8 cellular contexts compared by ENCODE assay signal in the genomic region with DNA sequence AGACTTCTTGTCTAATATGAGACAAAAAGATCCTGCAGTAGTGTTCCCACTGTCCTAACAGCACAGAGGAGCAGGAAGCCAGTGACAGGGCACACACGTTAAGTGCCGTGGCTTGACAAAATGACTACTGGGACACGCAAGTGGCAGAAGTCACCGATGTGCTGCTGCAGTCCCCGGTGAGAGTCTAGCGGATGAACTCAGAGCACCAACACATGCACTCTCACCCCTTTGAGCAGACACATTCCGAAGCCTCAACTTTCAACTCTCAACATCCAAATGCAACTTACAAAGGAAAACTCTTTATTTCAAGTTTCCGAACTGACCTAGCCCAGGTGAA. TPM values are rescaled to one million over a fixed set of nuclear protein-coding genes. Genes with fewer than 3 reads are reported as not detected.
DNase-seq lines count a peak whose midpoint lies in the region; ATAC-seq and TF ChIP-seq lines count a peak whose summit lies in the region.

No MANE protein-coding gene starts in this region.

- H4K8ac ChIP-seq in IMR-90 (ENCODE audit: low read depth in 2 of 2, low read length in 2 of 2), result peak overlapping the region; percentile 85 to 86; a peak in 2 of 4 replicates

- H3K36me3 Mint-ChIP-seq in central memory CD8-positive, alpha-beta T cell (ENCODE audit: insufficient read depth), result peaks cover 3% of the 10 kb centered on the region

- H3K9me3 ChIP-seq in BLaER1 treated with 17β-estradiol and CSF1 and Interleukin-3, amounts not matched to agents 10 nM and 100 nM (replicated peaks in 1 of 11), result peaks cover 0 to 18% (median 10%) of the 10 kb centered on the region in 11 experiments; a peak in 13 of 22 replicates
- H3K9me3 ChIP-seq in IMR-90 (ENCODE audit: control insufficient read depth, insufficient read depth, low read length), result no peaks in the 10 kb centered on the region
- H3K9me3 ChIP-seq in liver (ENCODE audit: control insufficient read depth in 4 of 4, low read length in 3 of 4), result no peaks in the 10 kb centered on the region
- H3K9me3 ChIP-seq in testis, result no peaks in the 10 kb centered on the region

- H2AFZ ChIP-seq in IMR-90 (replicated peaks; ENCODE audit: low read length, poor library complexity), result peak overlapping the region; percentile 89

- H3K4me3 ChIP-seq in BLaER1 treated with 17β-estradiol and CSF1 and Interleukin-3, amounts not matched to agents 10 nM and 100 nM, result peak overlapping the region in 8 of 10 experiments; percentile 25 to 56 (median 42); a peak in 12 of 20 replicates
- peak overlapping the region; percentile 89 for H3K4me3 ChIP-seq in IMR-90 (ENCODE audit: insufficient read depth, low read depth, low read length)
- peak overlapping the region; percentile 59 to 94 (median 88) for H3K4me3 ChIP-seq in liver (ENCODE audit: low read depth in 1 of 3, low read length in 3 of 3)
- peak overlapping the region; percentile 69 to 82 for H3K4me3 ChIP-seq in testis

- peaks cover 5 to 13% of the 10 kb centered on the region in 2 experiments for H3K79me1 ChIP-seq in IMR-90 (ENCODE audit: low read depth in 1 of 2, low read length in 2 of 2)

- CTCF ChIA-PET in IMR-90 (lab: Yijun Ruan, JAX), result no interaction called here

- TF ChIP-seq RAD21 in IMR-90 (IDR thresholded peaks at IDR 0.05; ENCODE audit: low read length) (no peak), liver (IDR thresholded peaks at IDR 0.05) (no peak)

- peak overlapping the region; percentile 46 for H2AK9ac ChIP-seq in IMR-90 (replicated peaks; ENCODE audit: low read depth, low read length, poor library complexity)

- peak; percentile 13 for ATAC-seq in IMR-90 (ENCODE audit: low read depth)
- no peak for ATAC-seq in central memory CD8-positive, alpha-beta T cell (replicated peaks; ENCODE audit: extremely low read depth, poor library complexity, severe bottlenecking)

- no peak overlapping the region for H3K27ac ChIP-seq in BLaER1 treated with 17β-estradiol and CSF1 and Interleukin-3, amounts not matched to agents 10 nM and 100 nM
- H3K27ac ChIP-seq in IMR-90 (ENCODE audit: insufficient read depth, low read length) (peak overlapping the region; percentile 89), liver (ENCODE audit: low read depth in 1 of 2, low read length in 2 of 2) (peak overlapping the region; percentile 68 to 88), testis (peak overlapping the region; percentile 81 to 93)

- H3K18ac ChIP-seq in IMR-90 (ENCODE audit: low read depth, low read length), result peak overlapping the region; percentile 95

- peak overlapping the region; percentile 80 for H2BK15ac ChIP-seq in IMR-90 (ENCODE audit: low read depth, low read length)

- peak overlapping the region; percentile 63 for H4K5ac ChIP-seq in IMR-90 (ENCODE audit: low read depth, low read length)

- H3K27me3 Mint-ChIP-seq in central memory CD8-positive, alpha-beta T cell, result peaks cover 83% of the 10 kb centered on the region

- peak overlapping the region; percentile 81 for H3K4ac ChIP-seq in IMR-90 (ENCODE audit: low read depth, low read length)

- no peaks in the 10 kb centered on the region for H3K9me3 Mint-ChIP-seq in central memory CD8-positive, alpha-beta T cell

- peak overlapping the region; percentile 91 for H2BK120ac ChIP-seq in IMR-90 (ENCODE audit: low read depth, low read length)

- no TSS peak for BruUV-seq in IMR-90 (replicated peaks; lab: Mats Ljungman, UMichigan)

- no peak for TF ChIP-seq POLR2A in IMR-90 (IDR thresholded peaks at IDR 0.05; ENCODE audit: low read depth, low read length)
- no peak for TF ChIP-seq POLR2A in testis (IDR thresholded peaks at IDR 0.05)

- 0% methylated on average over 3 of the region's 8 CpGs; no CpG with 5 or more reads in 1 of the 2 experiments for WGBS in IMR-90 (ENCODE audit: extremely low coverage in 2 of 2, insufficient read length in 1 of 2), 2 experiments
- WGBS in liver, result 5% methylated on average over 8 of the region's 8 CpGs
- 0 to 1% methylated on average over 8 of the region's 8 CpGs for WGBS in testis, 2 donors

- dilution Hi-C loops in IMR-90 (cut with HindIII; ENCODE audit: low sequenced_read_pairs, unreplicated experiment), result no loop called here

- peak overlapping the region; percentile 99 for H3K23ac ChIP-seq in IMR-90 (ENCODE audit: low read depth, low read length)

- no peaks in the 10 kb centered on the region for H3K36me3 ChIP-seq in BLaER1 treated with 17β-estradiol and CSF1 and Interleukin-3, amounts not matched to agents 10 nM and 100 nM
- peaks cover 7% of the 10 kb centered on the region; the same call in 1 of the 2 replicates for H3K36me3 ChIP-seq in IMR-90 (ENCODE audit: control insufficient read depth, insufficient read depth, low read length)
- no peaks in the 10 kb centered on the region for H3K36me3 ChIP-seq in liver (ENCODE audit: control insufficient read depth in 4 of 4, insufficient read depth in 3 of 4, low read depth in 1 of 4, low read length in 3 of 4)
- H3K36me3 ChIP-seq in testis (ENCODE audit: low read depth, missing control alignments), result no peaks in the 10 kb centered on the region

- intact Hi-C loops in IMR-90 (cut with micrococcal nuclease), result loop anchor here (2.0 to 5.0 kb wide), 2 partner anchors 36 to 71 kb away; no protein-coding TSS in a partner anchor
- intact Hi-C loops in testis (cut with DNase I; ENCODE audit: low total_unique reads), result no loop called here

- H3K27me3 ChIP-seq in BLaER1 treated with 17β-estradiol and CSF1 and Interleukin-3, amounts not matched to agents 10 nM and 100 nM, result peaks cover 28 to 40% (median 35%) of the 10 kb centered on the region in 11 experiments
- H3K27me3 ChIP-seq in IMR-90 (ENCODE audit: control insufficient read depth, insufficient read depth, low read length) (no peaks in the 10 kb centered on the region), liver (ENCODE audit: control insufficient read depth in 4 of 4, insufficient read depth in 4 of 4, low read length in 3 of 4) (no peaks in the 10 kb centered on the region), testis (no peaks in the 10 kb centered on the region)

- H3K4me2 ChIP-seq in BLaER1 treated with 17β-estradiol and CSF1 and Interleukin-3, amounts not matched to agents 10 nM and 100 nM, result peak overlapping the region; percentile 24 to 85 (median 70); a peak in 19 of 22 replicates
- peak overlapping the region; percentile 97 for H3K4me2 ChIP-seq in IMR-90 (ENCODE audit: low read depth, low read length)

- DNase-seq in IMR-90 (no peak), testis (peak; percentile 15), SKM-1 treated with dmso at 0.1 percent for 144 hours (lab: John Stamatoyannopoulos, UW; ENCODE audit: unreplicated experiment) (no peak), NCI-H526 treated with DMSO at 0.1 percent for 48 hours (lab: John Stamatoyannopoulos, UW) (no peak)
- DNase-seq in central memory CD8-positive, alpha-beta T cell (ENCODE audit: low spot score in 2 of 2), result no peak
- DNase-seq in activated effector memory CD4-positive, alpha-beta T cell treated with anti-CD3 and anti-CD28 coated beads, Interleukin-2, amount 50 U/mL, for 16 hours, result no peak

- POLR2A ChIA-PET in IMR-90 (lab: Charles Lee; ENCODE audit: unreplicated experiment), result interaction anchor here (0.9 kb wide), 1 partner anchor 36 kb away, joined by 4 read pairs; no protein-coding TSS in a partner anchor

- H3K9me1 ChIP-seq in IMR-90 (ENCODE audit: insufficient read depth, low read length), result no peaks in the 10 kb centered on the region; the same call in 1 of the 2 replicates

- H4K91ac ChIP-seq in IMR-90 (ENCODE audit: insufficient read depth, low read depth, low read length), result peak overlapping the region; percentile 90

- peaks cover 15% of the 10 kb centered on the region for H3K4me1 Mint-ChIP-seq in central memory CD8-positive, alpha-beta T cell

- in situ Hi-C loops in IMR-90 (cut with MboI; ENCODE audit: low sequenced_read_pairs), result no loop called here

- no peak for TF ChIP-seq CTCF in IMR-90 (conservative IDR thresholded peaks at IDR 0.05; ENCODE audit: low read depth, low read length)
- no peak for TF ChIP-seq CTCF in liver (IDR thresholded peaks at IDR 0.05; ENCODE audit: low read depth, low read length, missing input control)
- TF ChIP-seq CTCF in testis (IDR thresholded peaks at IDR 0.05), result no peak

- peak overlapping the region; percentile 87 for H3K14ac ChIP-seq in IMR-90 (replicated peaks; ENCODE audit: low read depth, low read length)

- no peak overlapping the region for H3K27ac Mint-ChIP-seq in central memory CD8-positive, alpha-beta T cell (ENCODE audit: low read depth)

- no peak overlapping the region for H3K9ac ChIP-seq in BLaER1 treated with 17β-estradiol and CSF1 and Interleukin-3, amounts not matched to agents 10 nM and 100 nM
- H3K9ac ChIP-seq in IMR-90 (ENCODE audit: low read depth, low read length), result peak overlapping the region; percentile 99
- H3K9ac ChIP-seq in liver (ENCODE audit: low read depth in 1 of 2, low read length in 2 of 2), result peak overlapping the region; percentile 57 to 77

- H3K4me1 ChIP-seq in BLaER1 treated with 17β-estradiol and CSF1 and Interleukin-3, amounts not matched to agents 10 nM and 100 nM, result peaks cover 0 to 9% (median 2%) of the 10 kb centered on the region in 10 experiments; a peak in 5 of 20 replicates
- H3K4me1 ChIP-seq in IMR-90 (ENCODE audit: control insufficient read depth, insufficient read depth, low read length) (peaks cover 6% of the 10 kb centered on the region), liver (ENCODE audit: control insufficient read depth in 4 of 4, insufficient read depth in 4 of 4, low read length in 3 of 4) (peaks cover 0 to 18% (median 5%) of the 10 kb centered on the region in 4 donors), testis (peaks cover 18% of the 10 kb centered on the region)

- H2BK20ac ChIP-seq in IMR-90 (ENCODE audit: low read depth, low read length), result peak overlapping the region; percentile 57

- H3K56ac ChIP-seq in IMR-90 (ENCODE audit: extremely low read depth, insufficient read depth, low read length), result peak overlapping the region; percentile 78

- H3K4me3 Mint-ChIP-seq in central memory CD8-positive, alpha-beta T cell, result peak overlapping the region; percentile 62

- peak overlapping the region; percentile 96 for H2AK5ac ChIP-seq in IMR-90 (ENCODE audit: low read depth, low read length)

- H2BK5ac ChIP-seq in IMR-90 (ENCODE audit: low read depth, low read length, poor library complexity, severe bottlenecking), result peak overlapping the region; percentile 75

- no peaks in the 10 kb centered on the region; a peak in 1 of 22 replicates for H4K20me1 ChIP-seq in BLaER1 treated with 17β-estradiol and CSF1 and Interleukin-3, amounts not matched to agents 10 nM and 100 nM
- no peaks in the 10 kb centered on the region for H4K20me1 ChIP-seq in IMR-90 (ENCODE audit: insufficient read depth, low read length)

TF ChIP-seq in liver, 16 proteins besides CTCF, POLR2A, EP300 and RAD21 (continues in another document):
- no peak for TF ChIP-seq EGR1 (IDR thresholded peaks at IDR 0.05; ENCODE audit: low read depth in 2 of 2)

RNA-seq across cellular contexts. Expression of gene LAMA4, which starts 0.9 kb away (rescaled TPM):
- total RNA-seq in IMR-90 (2012; rRNA removed) (29.7 and 35.8 TPM in 2 replicates), liver (1 to 10 TPM; 4.5 to 6.0 TPM), testis (10 to 100 TPM; 49.2 to 61.0 TPM)
- polyA plus RNA-seq in IMR-90 (2012; rRNA removed) (28.9 and 33.9 TPM in 2 replicates), liver (1 to 10 TPM; 2.1 to 2.4 TPM), testis (ENCODE audit: insufficient read depth, low read depth, low replicate concordance) (37.6 TPM)
- 51.0 and 61.1 TPM in 2 replicates for polyA plus RNA-seq in IMR-90 (2012; cell fraction: cytosol; rRNA removed)
- polyA plus RNA-seq in IMR-90 (2012; cell fraction: nucleus; rRNA removed; ENCODE audit: low replicate concordance), result 36.2 and 63.2 TPM in 2 replicates

Comparison
In these comparisons a context has a peak if more than half of its experiments do, and no peak if none do; other contexts are left out.
1. H3K27ac ChIP-seq: peak in IMR-90 (single experiment), liver (2 of 2) and testis (2 of 2); none in BLaER1 treated with 17β-estradiol and CSF1 and Interleukin-3, amounts not matched to agents 10 nM and 100 nM (0 of 11).
2. H3K9ac ChIP-seq: peak in IMR-90 (single experiment) and liver (2 of 2); none in BLaER1 treated with 17β-estradiol and CSF1 and Interleukin-3, amounts not matched to agents 10 nM and 100 nM (0 of 11).
3. Peak in every context shown above with its lines, with median percentiles within 50 percentile points of each other: H3K4me3 ChIP-seq.